In the genomic region with DNA sequence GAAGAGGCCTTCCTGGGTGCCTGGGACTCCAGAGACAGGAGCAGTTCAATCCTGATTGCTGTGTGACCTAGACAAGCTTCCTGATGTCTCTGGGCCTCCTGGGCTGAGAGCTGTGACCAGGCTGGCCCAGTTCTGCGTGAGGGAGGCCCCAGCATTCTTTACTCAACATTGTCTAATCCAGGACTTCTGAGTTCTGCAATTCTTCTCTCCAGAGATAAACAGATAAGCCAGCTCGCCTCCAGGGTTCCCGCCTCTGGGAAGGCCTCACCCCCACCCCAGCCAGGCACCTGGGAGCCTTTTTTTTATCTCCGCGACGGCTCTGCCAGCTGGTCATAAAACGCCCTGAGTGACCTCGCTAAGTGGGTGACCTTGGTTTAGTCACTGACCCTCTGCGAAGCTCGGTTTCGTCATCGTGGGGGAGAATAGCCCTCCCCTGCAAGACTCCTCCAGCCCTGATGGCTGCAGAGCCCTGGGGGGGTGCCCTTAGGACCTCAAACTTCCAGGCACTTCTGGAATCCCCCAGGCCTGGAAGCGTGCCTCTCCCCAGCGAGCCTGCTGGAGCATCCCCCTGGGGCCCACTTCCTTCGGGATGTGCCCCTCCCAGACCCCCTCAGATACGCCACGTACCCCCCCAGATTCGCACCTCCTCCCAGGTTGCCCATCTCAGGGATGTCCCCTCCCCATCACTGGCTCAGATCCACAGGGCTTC, we compare ENCODE assay signal across 11 cellular contexts. TPM values are rescaled to one million over a fixed set of nuclear protein-coding genes. Genes with fewer than 3 reads are reported as not detected.
DNase-seq lines count a peak whose midpoint lies in the region; ATAC-seq and TF ChIP-seq lines count a peak whose summit lies in the region.
"Had no signal": no experiment of that assay in that cellular context is flagged by ENCODE, and none has a peak within 500 bp of the region (broad histone marks: within the 10 kb centered on the region; RNA-seq: fewer than 3 reads in every experiment).

No MANE protein-coding gene starts in this region.

- peaks cover 27% of the 10 kb centered on the region for H3K27me3 ChIP-seq in SJCRH30
- H3K27me3 ChIP-seq in iPS-15b (ENCODE audit: control insufficient read depth, insufficient read depth, low read length) = no peaks in the 10 kb centered on the region
- H3K27me3 ChIP-seq in suprapubic skin = no peaks in the 10 kb centered on the region

- peak overlapping the region; percentile 12 for H3K9ac ChIP-seq in iPS-15b (ENCODE audit: low read depth, low read length)

- TF ChIP-seq CTCF in suprapubic skin (IDR thresholded peaks at IDR 0.05) = no peak

- H3K9me3 ChIP-seq in SJCRH30 (replicated peaks) (no peaks in the 10 kb centered on the region), iPS-15b (ENCODE audit: control insufficient read depth, insufficient read depth, low read length) (no peaks in the 10 kb centered on the region), suprapubic skin (no peaks in the 10 kb centered on the region)
- H3K9me3 ChIP-seq: neutrophil had no signal

- H3K36me3 ChIP-seq in SJCRH30 (no peaks in the 10 kb centered on the region), iPS-15b (ENCODE audit: control insufficient read depth, insufficient read depth, low read length) (no peaks in the 10 kb centered on the region), suprapubic skin (no peaks in the 10 kb centered on the region)
- H3K36me3 ChIP-seq: neutrophil had no signal

- H3K4me3 ChIP-seq in SJCRH30 = no peak overlapping the region
- H3K4me3 ChIP-seq in iPS-15b (ENCODE audit: low read depth, low read length) = peak overlapping the region; percentile 22
- H3K4me3 ChIP-seq in suprapubic skin = peak overlapping the region; percentile 34
- H3K4me3 ChIP-seq: dorsolateral prefrontal cortex had no signal

- DNase-seq in NCI-H1417 (lab: John Stamatoyannopoulos, UW) (peak; percentile 13 to 27 (median 26)), NCI-H1417 treated with DMSO at 0.1 percent for 48 hours (lab: John Stamatoyannopoulos, UW) (no peak), SJCRH30 (peak; percentile 24 to 34), suprapubic skin (ENCODE audit: low spot score in 2 of 2) (no peak), NCI-H2029 (lab: John Stamatoyannopoulos, UW) (no peak), C1 segment of cervical spinal cord (lab: John Stamatoyannopoulos, UW) (no peak)
- DNase-seq: 8988T, dorsolateral prefrontal cortex had no signal

- TF ChIP-seq EP300 in suprapubic skin (IDR thresholded peaks at IDR 0.05) = no peak

- 28% methylated on average over 6 of the region's 18 CpGs for WGBS in suprapubic skin

- no peaks in the 10 kb centered on the region; the same call in 1 of the 2 replicates for H3K4me1 ChIP-seq in SJCRH30
- H3K4me1 ChIP-seq in iPS-15b (ENCODE audit: control insufficient read depth, insufficient read depth, low read length) = peaks cover 5% of the 10 kb centered on the region
- peaks cover 20% of the 10 kb centered on the region for H3K4me1 ChIP-seq in suprapubic skin

- H3K27ac ChIP-seq in SJCRH30 = no peak overlapping the region
- H3K27ac ChIP-seq in suprapubic skin = no peak overlapping the region
- H3K27ac ChIP-seq: dorsolateral prefrontal cortex, neutrophil had no signal

- no peak for ATAC-seq in GM21723 (IDR thresholded peaks at IDR 0.05; ENCODE audit: unreplicated experiment)

- TF ChIP-seq POLR2A in suprapubic skin (IDR thresholded peaks at IDR 0.05) = no peak

RNA-seq across cellular contexts. Expression of a gene that starts 1.9 kb away (rescaled TPM):
- 0.26 TPM in 1 of 2 replicates, not detected in the other for total RNA-seq in SJCRH30 (2014; rRNA removed; shearing (Covaris generic))
- total RNA-seq in suprapubic skin = 100 to 1,000 TPM in 2 of 4 donors, 10 to 100 TPM in 2; 26.0 to 162 (median 122) TPM

RNA-seq across cellular contexts. Expression of a gene that starts 42.2 kb away (rescaled TPM):
- total RNA-seq in SJCRH30 (2014; rRNA removed; shearing (Covaris generic)) = not detected in 2 replicates
- total RNA-seq in suprapubic skin = 1 to 10 TPM; 1.3 to 3.5 (median 1.6) TPM

RNA-seq across cellular contexts. Expression of a gene that starts 52.7 kb away (rescaled TPM):
- not detected in 2 replicates for total RNA-seq in SJCRH30 (2014; rRNA removed; shearing (Covaris generic))
- total RNA-seq in suprapubic skin = 1 to 10 TPM; 2.1 to 3.6 (median 2.8) TPM
- total RNA-seq: dorsolateral prefrontal cortex had no signal

Comparison
In these comparisons a context has a peak if more than half of its experiments do, and no peak if none do; other contexts are left out.
1. DNase-seq: peak in NCI-H1417 (3 of 3) and SJCRH30 (2 of 2); none in NCI-H1417 treated with DMSO at 0.1 percent for 48 hours (single experiment), suprapubic skin (0 of 2), NCI-H2029 (single experiment) and C1 segment of cervical spinal cord (0 of 14).
2. RNA of a gene that starts 1.9 kb away (total RNA-seq): 26.0 to 162 TPM in suprapubic skin; 0.26 TPM in SJCRH30; every median in the first group is over 10 times any median in the second.